ENCODE assay signal across 27 cellular contexts in genomic region chr2:126990200-126990599, GRCh38.
"Had no signal": no experiment of that assay in that cellular context is flagged by ENCODE, and none has a peak within 500 bp of the region (broad histone marks: within the 10 kb centered on the region; RNA-seq: fewer than 3 reads in every experiment).

No MANE protein-coding gene starts in this region.

- H3K27me3 ChIP-seq: colonic mucosa, pancreas, sigmoid colon, vagina had no signal

- H3K4me3 ChIP-seq: colonic mucosa, pancreas, prostate gland, sigmoid colon, thoracic aorta, vagina had no signal

- H3K4me1 ChIP-seq: colonic mucosa, pancreas, prostate gland, vagina had no signal

- H3K9me3 ChIP-seq: colonic mucosa, pancreas, prostate gland, sigmoid colon, thoracic aorta, vagina had no signal

- DNase-seq: activated CD4-positive, alpha-beta T cell treated with anti-CD3 and anti-CD28 coated beads for 36 hours; activated CD4-positive, CD25-positive, alpha-beta regulatory T cell; activated CD8-positive, alpha-beta memory T cell treated with anti-CD3 and anti-CD28 coated beads, Interleukin-2, amount 10 ng/mL, durations not matched to agents 7 days and 5 days; activated CD8-positive, alpha-beta T cell treated with anti-CD3 and anti-CD28 coated beads, Interleukin-2, amount 10 ng/mL, durations not matched to agents 7 days and 5 days; activated naive CD4-positive, alpha-beta T cell; activated T-cell treated with anti-CD3 and anti-CD28 coated beads, Interleukin-2, amount 50 U/mL, for 48 hours; anterior cingulate cortex; cerebellar nuclear complex; colonic mucosa; effector CD8-positive, alpha-beta T cell; left cardiac atrium; pancreas; retina; sigmoid colon; small intestine; stimulated activated CD4-positive, alpha-beta T cell treated with anti-CD3 and anti-CD28 coated beads, Interleukin-4, amount 100 ng/mL, for 24 hours; T-helper 1 cell had no signal

- FAIRE-seq: bronchial epithelial cell, endometrium, frontal cortex, islet of Langerhans, pancreas, small intestine had no signal

- H3K36me3 ChIP-seq: colonic mucosa, pancreas, prostate gland, sigmoid colon, thoracic aorta, vagina had no signal

- ATAC-seq: activated CD4-positive, alpha-beta T cell treated with anti-CD3 and anti-CD28 coated beads for 36 hours; activated CD8-positive, alpha-beta memory T cell treated with anti-CD3 and anti-CD28 coated beads, Interleukin-2, amount 10 ng/mL, durations not matched to agents 7 days and 5 days; activated CD8-positive, alpha-beta T cell treated with anti-CD3 and anti-CD28 coated beads, Interleukin-2, amount 10 ng/mL, durations not matched to agents 7 days and 5 days; activated naive CD4-positive, alpha-beta T cell treated with anti-CD3 and anti-CD28 coated beads, Interleukin-2, amount 50 U/mL, for 72 hours; left cardiac atrium; pancreas; stimulated activated effector memory CD8-positive, alpha-beta T cell treated with anti-CD3 and anti-CD28 coated beads, Interleukin-12 subunit alpha, Interleukin-12 subunit beta, amount 100 ng/mL, for 72 hours had no signal

- H3K27ac ChIP-seq: colonic mucosa, epithelial cell of prostate, pancreas, prostate gland, sigmoid colon, thoracic aorta, vagina had no signal
